In genomic region chr7:42699415-42700178, GRCh38 we compare ENCODE assay signal across 16 cellular contexts.
"Had no signal": no experiment of that assay in that cellular context is flagged by ENCODE, and none has a peak within 500 bp of the region (broad histone marks: within the 10 kb centered on the region; RNA-seq: fewer than 3 reads in every experiment).

No MANE protein-coding gene starts in this region.

- H3K9me3 Mint-ChIP-seq: activated CD4-positive, alpha-beta memory T cell treated with anti-CD3 and anti-CD28 coated beads for 36 hours; immature natural killer cell; natural killer cell treated with Interleukin-12 subunit alpha and Interleukin-12 subunit beta and Interleukin-15 and Interleukin-18, amount 100 ng/mL, for 72 hours had no signal

- H3K36me3 ChIP-seq: colonic mucosa, esophagus squamous epithelium, lower lobe of right lung, WERI-Rb-1 had no signal

- H3K36me3 Mint-ChIP-seq: activated CD4-positive, alpha-beta memory T cell treated with anti-CD3 and anti-CD28 coated beads for 36 hours; activated CD8-positive, alpha-beta memory T cell treated with anti-CD3 and anti-CD28 coated beads, Interleukin-2, amount 10 ng/mL, durations not matched to agents 7 days and 5 days; immature natural killer cell; natural killer cell treated with Interleukin-12 subunit alpha and Interleukin-12 subunit beta and Interleukin-15 and Interleukin-18, amount 100 ng/mL, for 72 hours had no signal

- DNase-seq: activated CD4-positive, alpha-beta memory T cell treated with anti-CD3 and anti-CD28 coated beads for 36 hours; activated CD8-positive, alpha-beta memory T cell treated with anti-CD3 and anti-CD28 coated beads, Interleukin-2, amount 10 ng/mL, durations not matched to agents 7 days and 5 days; activated naive CD4-positive, alpha-beta T cell treated with anti-CD3 and anti-CD28 coated beads, Interleukin-2, amount 50 U/mL, for 16 hours; activated T-cell treated with anti-CD3 and anti-CD28 coated beads, Interleukin-2, amount 50 U/mL, for 1 hour; central memory CD4-positive, alpha-beta T cell; colonic mucosa; esophagus squamous epithelium; foreskin melanocyte; immature natural killer cell; lower lobe of right lung; occipital lobe; psoas muscle; stimulated activated CD4-positive, alpha-beta T cell treated with anti-CD3 and anti-CD28 coated beads, Interleukin-1b, Interleukin-23, amount 100 ng/mL, for 48 hours; T-helper 17 cell; WERI-Rb-1 had no signal

- H3K4me3 Mint-ChIP-seq: activated CD4-positive, alpha-beta memory T cell treated with anti-CD3 and anti-CD28 coated beads for 36 hours; activated CD8-positive, alpha-beta memory T cell treated with anti-CD3 and anti-CD28 coated beads, Interleukin-2, amount 10 ng/mL, durations not matched to agents 7 days and 5 days; immature natural killer cell; natural killer cell treated with Interleukin-12 subunit alpha and Interleukin-12 subunit beta and Interleukin-15 and Interleukin-18, amount 100 ng/mL, for 72 hours; T-helper 17 cell had no signal

- H3K27me3 Mint-ChIP-seq: activated CD4-positive, alpha-beta memory T cell treated with anti-CD3 and anti-CD28 coated beads for 36 hours; activated CD8-positive, alpha-beta memory T cell treated with anti-CD3 and anti-CD28 coated beads, Interleukin-2, amount 10 ng/mL, durations not matched to agents 7 days and 5 days had no signal

- H3K27ac ChIP-seq: colonic mucosa, lower lobe of right lung, psoas muscle, WERI-Rb-1 had no signal

- H3K9me3 ChIP-seq: colonic mucosa, esophagus squamous epithelium, lower lobe of right lung, psoas muscle had no signal

- ATAC-seq: activated CD8-positive, alpha-beta memory T cell treated with anti-CD3 and anti-CD28 coated beads, Interleukin-2, amount 10 ng/mL, durations not matched to agents 7 days and 5 days; natural killer cell treated with Interleukin-12 subunit alpha and Interleukin-12 subunit beta and Interleukin-15 and Interleukin-18, amount 100 ng/mL, for 72 hours; psoas muscle; T-helper 17 cell had no signal

- H3K4me3 ChIP-seq: colonic mucosa, esophagus squamous epithelium, lower lobe of right lung, psoas muscle had no signal

- H3K27me3 ChIP-seq: colonic mucosa, esophagus squamous epithelium had no signal

- H3K4me1 ChIP-seq: colonic mucosa, psoas muscle had no signal

- H3K27ac Mint-ChIP-seq: activated CD4-positive, alpha-beta memory T cell treated with anti-CD3 and anti-CD28 coated beads for 36 hours; activated CD8-positive, alpha-beta memory T cell treated with anti-CD3 and anti-CD28 coated beads, Interleukin-2, amount 10 ng/mL, durations not matched to agents 7 days and 5 days; immature natural killer cell; natural killer cell treated with Interleukin-12 subunit alpha and Interleukin-12 subunit beta and Interleukin-15 and Interleukin-18, amount 100 ng/mL, for 72 hours; T-helper 17 cell had no signal

- H3K4me1 Mint-ChIP-seq: activated CD8-positive, alpha-beta memory T cell treated with anti-CD3 and anti-CD28 coated beads, Interleukin-2, amount 10 ng/mL, durations not matched to agents 7 days and 5 days; immature natural killer cell; T-helper 17 cell had no signal
